Comparison of ENCODE assay signal across 2 cellular contexts in the genomic region with DNA sequence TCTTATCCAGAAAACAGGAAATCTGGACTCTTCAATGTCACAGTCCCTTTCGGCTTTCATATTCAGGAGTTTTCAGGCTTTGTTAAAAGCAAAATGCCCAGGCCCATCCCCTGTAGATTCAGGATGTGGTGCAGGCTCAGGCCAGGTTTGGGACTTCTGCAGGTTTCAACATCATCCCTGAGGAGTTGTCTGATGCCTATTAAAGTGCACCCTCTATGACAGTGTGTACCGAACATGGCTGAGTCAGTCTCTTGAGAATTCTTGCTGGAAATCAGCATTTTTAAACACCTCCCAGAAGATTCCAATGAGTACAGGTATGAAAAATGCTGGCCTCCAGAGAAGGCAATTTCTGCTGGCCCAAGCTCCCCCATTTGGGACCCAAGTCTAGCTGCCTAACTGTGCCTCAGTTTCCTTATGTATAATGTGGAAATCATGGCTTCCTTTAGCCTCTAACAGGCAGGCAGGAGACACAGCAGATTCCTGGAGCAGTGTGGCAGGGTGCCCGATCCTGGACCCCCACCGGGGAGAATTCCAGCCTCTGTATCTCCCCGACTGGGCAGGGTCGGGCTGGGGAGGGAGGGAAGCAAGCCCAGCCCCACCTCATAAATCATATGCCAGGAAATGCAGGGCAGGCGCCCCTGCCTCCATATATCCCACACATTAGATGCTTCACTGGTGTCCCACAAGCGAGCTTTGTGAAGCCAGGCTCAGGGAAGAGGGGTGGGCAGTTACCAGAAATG.
TF ChIP-seq lines count a peak whose summit lies in the region.

No MANE protein-coding gene starts in this region.

TF ChIP-seq in HepG2, 621 proteins besides CTCF, POLR2A, EP300 and RAD21:
- TF ChIP-seq ZNF841 (CRISPR knock-in tag; IDR thresholded peaks at IDR 0.05; ENCODE audit: borderline replicate concordance) (no peak), SPEN (CRISPR knock-in tag; IDR thresholded peaks at IDR 0.05; ENCODE audit: low read depth) (no peak), SRSF9 (IDR thresholded peaks at IDR 0.05; ENCODE audit: borderline replicate concordance, insufficient read depth, low read depth, low read length, poor library complexity, severe bottlenecking) (no peak)
- TF ChIP-seq, protein P1, sequence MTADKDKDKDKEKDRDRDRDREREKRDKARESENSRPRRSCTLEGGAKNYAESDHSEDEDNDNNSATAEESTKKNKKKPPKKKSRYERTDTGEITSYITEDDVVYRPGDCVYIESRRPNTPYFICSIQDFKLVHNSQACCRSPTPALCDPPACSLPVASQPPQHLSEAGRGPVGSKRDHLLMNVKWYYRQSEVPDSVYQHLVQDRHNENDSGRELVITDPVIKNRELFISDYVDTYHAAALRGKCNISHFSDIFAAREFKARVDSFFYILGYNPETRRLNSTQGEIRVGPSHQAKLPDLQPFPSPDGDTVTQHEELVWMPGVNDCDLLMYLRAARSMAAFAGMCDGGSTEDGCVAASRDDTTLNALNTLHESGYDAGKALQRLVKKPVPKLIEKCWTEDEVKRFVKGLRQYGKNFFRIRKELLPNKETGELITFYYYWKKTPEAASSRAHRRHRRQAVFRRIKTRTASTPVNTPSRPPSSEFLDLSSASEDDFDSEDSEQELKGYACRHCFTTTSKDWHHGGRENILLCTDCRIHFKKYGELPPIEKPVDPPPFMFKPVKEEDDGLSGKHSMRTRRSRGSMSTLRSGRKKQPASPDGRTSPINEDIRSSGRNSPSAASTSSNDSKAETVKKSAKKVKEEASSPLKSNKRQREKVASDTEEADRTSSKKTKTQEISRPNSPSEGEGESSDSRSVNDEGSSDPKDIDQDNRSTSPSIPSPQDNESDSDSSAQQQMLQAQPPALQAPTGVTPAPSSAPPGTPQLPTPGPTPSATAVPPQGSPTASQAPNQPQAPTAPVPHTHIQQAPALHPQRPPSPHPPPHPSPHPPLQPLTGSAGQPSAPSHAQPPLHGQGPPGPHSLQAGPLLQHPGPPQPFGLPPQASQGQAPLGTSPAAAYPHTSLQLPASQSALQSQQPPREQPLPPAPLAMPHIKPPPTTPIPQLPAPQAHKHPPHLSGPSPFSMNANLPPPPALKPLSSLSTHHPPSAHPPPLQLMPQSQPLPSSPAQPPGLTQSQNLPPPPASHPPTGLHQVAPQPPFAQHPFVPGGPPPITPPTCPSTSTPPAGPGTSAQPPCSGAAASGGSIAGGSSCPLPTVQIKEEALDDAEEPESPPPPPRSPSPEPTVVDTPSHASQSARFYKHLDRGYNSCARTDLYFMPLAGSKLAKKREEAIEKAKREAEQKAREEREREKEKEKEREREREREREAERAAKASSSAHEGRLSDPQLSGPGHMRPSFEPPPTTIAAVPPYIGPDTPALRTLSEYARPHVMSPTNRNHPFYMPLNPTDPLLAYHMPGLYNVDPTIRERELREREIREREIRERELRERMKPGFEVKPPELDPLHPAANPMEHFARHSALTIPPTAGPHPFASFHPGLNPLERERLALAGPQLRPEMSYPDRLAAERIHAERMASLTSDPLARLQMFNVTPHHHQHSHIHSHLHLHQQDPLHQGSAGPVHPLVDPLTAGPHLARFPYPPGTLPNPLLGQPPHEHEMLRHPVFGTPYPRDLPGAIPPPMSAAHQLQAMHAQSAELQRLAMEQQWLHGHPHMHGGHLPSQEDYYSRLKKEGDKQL (CRISPR knock-in tag; IDR thresholded peaks at IDR 0.05; ENCODE audit: low read depth): no peak

TF ChIP-seq in SK-N-SH, 30 proteins besides CTCF, POLR2A, EP300 and RAD21:
- TF ChIP-seq, protein P2, sequence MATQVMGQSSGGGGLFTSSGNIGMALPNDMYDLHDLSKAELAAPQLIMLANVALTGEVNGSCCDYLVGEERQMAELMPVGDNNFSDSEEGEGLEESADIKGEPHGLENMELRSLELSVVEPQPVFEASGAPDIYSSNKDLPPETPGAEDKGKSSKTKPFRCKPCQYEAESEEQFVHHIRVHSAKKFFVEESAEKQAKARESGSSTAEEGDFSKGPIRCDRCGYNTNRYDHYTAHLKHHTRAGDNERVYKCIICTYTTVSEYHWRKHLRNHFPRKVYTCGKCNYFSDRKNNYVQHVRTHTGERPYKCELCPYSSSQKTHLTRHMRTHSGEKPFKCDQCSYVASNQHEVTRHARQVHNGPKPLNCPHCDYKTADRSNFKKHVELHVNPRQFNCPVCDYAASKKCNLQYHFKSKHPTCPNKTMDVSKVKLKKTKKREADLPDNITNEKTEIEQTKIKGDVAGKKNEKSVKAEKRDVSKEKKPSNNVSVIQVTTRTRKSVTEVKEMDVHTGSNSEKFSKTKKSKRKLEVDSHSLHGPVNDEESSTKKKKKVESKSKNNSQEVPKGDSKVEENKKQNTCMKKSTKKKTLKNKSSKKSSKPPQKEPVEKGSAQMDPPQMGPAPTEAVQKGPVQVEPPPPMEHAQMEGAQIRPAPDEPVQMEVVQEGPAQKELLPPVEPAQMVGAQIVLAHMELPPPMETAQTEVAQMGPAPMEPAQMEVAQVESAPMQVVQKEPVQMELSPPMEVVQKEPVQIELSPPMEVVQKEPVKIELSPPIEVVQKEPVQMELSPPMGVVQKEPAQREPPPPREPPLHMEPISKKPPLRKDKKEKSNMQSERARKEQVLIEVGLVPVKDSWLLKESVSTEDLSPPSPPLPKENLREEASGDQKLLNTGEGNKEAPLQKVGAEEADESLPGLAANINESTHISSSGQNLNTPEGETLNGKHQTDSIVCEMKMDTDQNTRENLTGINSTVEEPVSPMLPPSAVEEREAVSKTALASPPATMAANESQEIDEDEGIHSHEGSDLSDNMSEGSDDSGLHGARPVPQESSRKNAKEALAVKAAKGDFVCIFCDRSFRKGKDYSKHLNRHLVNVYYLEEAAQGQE (IDR thresholded peaks at IDR 0.05; ENCODE audit: low read depth, low read length): no peak
- TF ChIP-seq MXI1 (IDR thresholded peaks at IDR 0.05; ENCODE audit: low read depth, low read length): no peak
- TF ChIP-seq JUND (IDR thresholded peaks at IDR 0.05): no peak
- no peak for TF ChIP-seq ELF1 (IDR thresholded peaks at IDR 0.05)
- TF ChIP-seq, protein P3, sequence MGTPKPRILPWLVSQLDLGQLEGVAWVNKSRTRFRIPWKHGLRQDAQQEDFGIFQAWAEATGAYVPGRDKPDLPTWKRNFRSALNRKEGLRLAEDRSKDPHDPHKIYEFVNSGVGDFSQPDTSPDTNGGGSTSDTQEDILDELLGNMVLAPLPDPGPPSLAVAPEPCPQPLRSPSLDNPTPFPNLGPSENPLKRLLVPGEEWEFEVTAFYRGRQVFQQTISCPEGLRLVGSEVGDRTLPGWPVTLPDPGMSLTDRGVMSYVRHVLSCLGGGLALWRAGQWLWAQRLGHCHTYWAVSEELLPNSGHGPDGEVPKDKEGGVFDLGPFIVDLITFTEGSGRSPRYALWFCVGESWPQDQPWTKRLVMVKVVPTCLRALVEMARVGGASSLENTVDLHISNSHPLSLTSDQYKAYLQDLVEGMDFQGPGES (IDR thresholded peaks at IDR 0.05; ENCODE audit: low read depth, low read length): no peak
- TF ChIP-seq GATA2 (CRISPR knock-in tag; IDR thresholded peaks at IDR 0.05): no peak
- no peak for TF ChIP-seq TCF12 (IDR thresholded peaks at IDR 0.05)
- TF ChIP-seq, protein P4, sequence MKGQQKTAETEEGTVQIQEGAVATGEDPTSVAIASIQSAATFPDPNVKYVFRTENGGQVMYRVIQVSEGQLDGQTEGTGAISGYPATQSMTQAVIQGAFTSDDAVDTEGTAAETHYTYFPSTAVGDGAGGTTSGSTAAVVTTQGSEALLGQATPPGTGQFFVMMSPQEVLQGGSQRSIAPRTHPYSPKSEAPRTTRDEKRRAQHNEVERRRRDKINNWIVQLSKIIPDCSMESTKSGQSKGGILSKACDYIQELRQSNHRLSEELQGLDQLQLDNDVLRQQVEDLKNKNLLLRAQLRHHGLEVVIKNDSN (IDR thresholded peaks at IDR 0.05; ENCODE audit: borderline replicate concordance, low read depth): no peak
- TF ChIP-seq, protein P5, sequence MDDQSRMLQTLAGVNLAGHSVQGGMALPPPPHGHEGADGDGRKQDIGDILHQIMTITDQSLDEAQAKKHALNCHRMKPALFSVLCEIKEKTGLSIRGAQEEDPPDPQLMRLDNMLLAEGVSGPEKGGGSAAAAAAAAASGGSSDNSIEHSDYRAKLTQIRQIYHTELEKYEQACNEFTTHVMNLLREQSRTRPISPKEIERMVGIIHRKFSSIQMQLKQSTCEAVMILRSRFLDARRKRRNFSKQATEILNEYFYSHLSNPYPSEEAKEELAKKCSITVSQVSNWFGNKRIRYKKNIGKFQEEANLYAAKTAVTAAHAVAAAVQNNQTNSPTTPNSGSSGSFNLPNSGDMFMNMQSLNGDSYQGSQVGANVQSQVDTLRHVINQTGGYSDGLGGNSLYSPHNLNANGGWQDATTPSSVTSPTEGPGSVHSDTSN (IDR thresholded peaks at IDR 0.05): no peak
- TF ChIP-seq YY1 (IDR thresholded peaks at IDR 0.05; ENCODE audit: low read depth): no peak
- TF ChIP-seq, protein P6, sequence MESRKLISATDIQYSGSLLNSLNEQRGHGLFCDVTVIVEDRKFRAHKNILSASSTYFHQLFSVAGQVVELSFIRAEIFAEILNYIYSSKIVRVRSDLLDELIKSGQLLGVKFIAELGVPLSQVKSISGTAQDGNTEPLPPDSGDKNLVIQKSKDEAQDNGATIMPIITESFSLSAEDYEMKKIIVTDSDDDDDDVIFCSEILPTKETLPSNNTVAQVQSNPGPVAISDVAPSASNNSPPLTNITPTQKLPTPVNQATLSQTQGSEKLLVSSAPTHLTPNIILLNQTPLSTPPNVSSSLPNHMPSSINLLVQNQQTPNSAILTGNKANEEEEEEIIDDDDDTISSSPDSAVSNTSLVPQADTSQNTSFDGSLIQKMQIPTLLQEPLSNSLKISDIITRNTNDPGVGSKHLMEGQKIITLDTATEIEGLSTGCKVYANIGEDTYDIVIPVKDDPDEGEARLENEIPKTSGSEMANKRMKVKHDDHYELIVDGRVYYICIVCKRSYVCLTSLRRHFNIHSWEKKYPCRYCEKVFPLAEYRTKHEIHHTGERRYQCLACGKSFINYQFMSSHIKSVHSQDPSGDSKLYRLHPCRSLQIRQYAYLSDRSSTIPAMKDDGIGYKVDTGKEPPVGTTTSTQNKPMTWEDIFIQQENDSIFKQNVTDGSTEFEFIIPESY (IDR thresholded peaks at IDR 0.05; ENCODE audit: borderline replicate concordance, low read depth): no peak
- TF ChIP-seq POLR2AphosphoS5 (IDR thresholded peaks at IDR 0.05; ENCODE audit: low read depth, low read length): no peak
- TF ChIP-seq FOSL2 (IDR thresholded peaks at IDR 0.05; ENCODE audit: borderline replicate concordance, low read depth): no peak
